ENCODE assay signal across 17 cellular contexts in genomic region chr5:90696148-90696547, GRCh38.
"Had no signal": no experiment of that assay in that cellular context is flagged by ENCODE, and none has a peak within 500 bp of the region (broad histone marks: within the 10 kb centered on the region; RNA-seq: fewer than 3 reads in every experiment).

No MANE protein-coding gene starts in this region.

- H3K27ac ChIP-seq: dorsolateral prefrontal cortex, esophagus squamous epithelium, left lung, spleen, tibial nerve, WERI-Rb-1 had no signal

- FAIRE-seq: astrocyte had no signal

- H3K9me3 ChIP-seq: esophagus squamous epithelium, left lung, spleen, tibial nerve had no signal

- DNase-seq: activated CD4-positive, alpha-beta T cell treated with anti-CD3 and anti-CD28 coated beads for 48 hours; activated CD8-positive, alpha-beta memory T cell treated with anti-CD3 and anti-CD28 coated beads, Interleukin-2, amount 50 U/mL, for 48 hours; activated CD8-positive, alpha-beta T cell treated with anti-CD3 and anti-CD28 coated beads, Interleukin-2, amount 10 ng/mL, durations not matched to agents 7 days and 5 days; dorsolateral prefrontal cortex; esophagus squamous epithelium; foreskin fibroblast; islet precursor cell; left lung; mesenchymal stem cell; nephron progenitor cell; spleen; stimulated activated CD4-positive, alpha-beta T cell treated with anti-CD3 and anti-CD28 coated beads, Interleukin-1b, Interleukin-23, amount 100 ng/mL, for 48 hours; stimulated activated naive B cell treated with anti-CD40 and anti-IgM and Interleukin-4, amounts not matched to agents 10 μg/mL and 1 μg/mL and 100 μg/mL, for 72 hours; WERI-Rb-1 had no signal

- ATAC-seq: activated CD8-positive, alpha-beta T cell treated with anti-CD3 and anti-CD28 coated beads, Interleukin-2, amount 10 ng/mL, durations not matched to agents 7 days and 5 days; left lung; sciatic nerve; stimulated activated naive B cell treated with anti-CD40 and anti-IgM and Interleukin-4, amounts not matched to agents 10 μg/mL and 1 μg/mL and 100 μg/mL, for 72 hours had no signal

- H3K4me3 ChIP-seq: dorsolateral prefrontal cortex, esophagus squamous epithelium, left lung, spleen, tibial nerve had no signal

- H3K36me3 ChIP-seq: esophagus squamous epithelium, left lung, spleen, tibial nerve had no signal

- H3K4me1 ChIP-seq: esophagus squamous epithelium, left lung, tibial nerve had no signal

- H3K27me3 ChIP-seq: dorsolateral prefrontal cortex, esophagus squamous epithelium, left lung, spleen, tibial nerve had no signal
